Comparison of ENCODE assay signal across 8 cellular contexts in genomic region chr3:17774180-17774910, GRCh38. TPM values are rescaled to one million over a fixed set of nuclear protein-coding genes. Genes with fewer than 3 reads are reported as not detected.
DNase-seq lines count a peak whose midpoint lies in the region; ATAC-seq and TF ChIP-seq lines count a peak whose summit lies in the region.
"Not testable (repeated sequence)": the region's sequence is repeated elsewhere in the genome, so short reads cannot be mapped to it uniquely, and the experiment has no call there.

No MANE protein-coding gene starts in this region.

- ATAC-seq in activated T-cell treated with anti-CD3 and anti-CD28 coated beads, Interleukin-2, amount 50 U/mL, for 4 hours: peak; percentile 82 to 84
- not testable (repeated sequence) for ATAC-seq in memory B cell (ENCODE audit: low read depth)
- ATAC-seq in stimulated activated memory B cell treated with anti-CD40 and anti-IgM and Interleukin-4, amounts not matched to agents 10 μg/mL and 1 μg/mL and 100 μg/mL, for 72 hours: peak; percentile 31

- H3K36me3 Mint-ChIP-seq in CD4-positive, alpha-beta memory T cell; activated CD4-positive, alpha-beta memory T cell treated with anti-CD3 and anti-CD28 coated beads for 36 hours; activated T-cell treated with anti-CD3 and anti-CD28 coated beads, Interleukin-2, amount 50 U/mL, for 4 hours (ENCODE audit: insufficient read depth); activated naive CD4-positive, alpha-beta T cell treated with anti-CD3 and anti-CD28 coated beads, Interleukin-2, amount 50 U/mL, for 24 hours; memory B cell; stimulated activated memory B cell treated with anti-CD40 and anti-IgM and Interleukin-4, amounts not matched to agents 10 μg/mL and 1 μg/mL and 100 μg/mL, for 72 hours: not testable (repeated sequence)

- not testable (repeated sequence) for TF ChIP-seq POLR2A in Peyer's patch (IDR thresholded peaks at IDR 0.05)

- H3K27me3 Mint-ChIP-seq in CD4-positive, alpha-beta memory T cell: peaks cover 2 to 10% of the 10 kb centered on the region in 2 donors
- not testable (repeated sequence) for H3K27me3 Mint-ChIP-seq in activated CD4-positive, alpha-beta memory T cell treated with anti-CD3 and anti-CD28 coated beads for 36 hours; activated T-cell treated with anti-CD3 and anti-CD28 coated beads, Interleukin-2, amount 50 U/mL, for 4 hours (ENCODE audit: low read depth); activated naive CD4-positive, alpha-beta T cell treated with anti-CD3 and anti-CD28 coated beads, Interleukin-2, amount 50 U/mL, for 24 hours; memory B cell; stimulated activated memory B cell treated with anti-CD40 and anti-IgM and Interleukin-4, amounts not matched to agents 10 μg/mL and 1 μg/mL and 100 μg/mL, for 72 hours

- H3K27me3 ChIP-seq in CD4-positive, alpha-beta memory T cell (ENCODE audit: insufficient read depth, low read length); Peyer's patch: not testable (repeated sequence)

- POLR2A ChIA-PET in CD4-positive, alpha-beta memory T cell (lab: Charles Lee; ENCODE audit: partially characterized antibody): interaction anchor here (1.1 kb wide), 1 partner anchor 32 kb away, joined by 3 read pairs; the partner anchor contains the start of gene TBC1D5
- POLR2A ChIA-PET in activated CD4-positive, alpha-beta memory T cell treated with anti-CD3 and anti-CD28 coated beads for 36 hours (lab: Charles Lee): interaction anchor here (1.6 to 1.9 kb wide), 2 partner anchors 27 to 32 kb away, joined by 4 to 5 read pairs; partner anchors contain the start of gene TBC1D5

- not testable (repeated sequence) for H3K9me3 Mint-ChIP-seq in CD4-positive, alpha-beta memory T cell; activated CD4-positive, alpha-beta memory T cell treated with anti-CD3 and anti-CD28 coated beads for 36 hours; activated T-cell treated with anti-CD3 and anti-CD28 coated beads, Interleukin-2, amount 50 U/mL, for 4 hours; activated naive CD4-positive, alpha-beta T cell treated with anti-CD3 and anti-CD28 coated beads, Interleukin-2, amount 50 U/mL, for 24 hours; memory B cell; stimulated activated memory B cell treated with anti-CD40 and anti-IgM and Interleukin-4, amounts not matched to agents 10 μg/mL and 1 μg/mL and 100 μg/mL, for 72 hours

- H3K27ac ChIP-seq in CD4-positive, alpha-beta memory T cell (ENCODE audit: low read depth, low read length); Peyer's patch: not testable (repeated sequence)

- peaks cover 4 to 15% (median 10%) of the 10 kb centered on the region in 4 donors for H3K4me1 Mint-ChIP-seq in CD4-positive, alpha-beta memory T cell
- not testable (repeated sequence) for H3K4me1 Mint-ChIP-seq in activated CD4-positive, alpha-beta memory T cell treated with anti-CD3 and anti-CD28 coated beads for 36 hours (ENCODE audit: low read depth); activated naive CD4-positive, alpha-beta T cell treated with anti-CD3 and anti-CD28 coated beads, Interleukin-2, amount 50 U/mL, for 24 hours; memory B cell
- H3K4me1 Mint-ChIP-seq in activated T-cell treated with anti-CD3 and anti-CD28 coated beads, Interleukin-2, amount 50 U/mL, for 4 hours (ENCODE audit: low read depth): peaks cover 14% of the 10 kb centered on the region
- H3K4me1 Mint-ChIP-seq in stimulated activated memory B cell treated with anti-CD40 and anti-IgM and Interleukin-4, amounts not matched to agents 10 μg/mL and 1 μg/mL and 100 μg/mL, for 72 hours: peaks cover 14% of the 10 kb centered on the region

- CTCF ChIA-PET in CD4-positive, alpha-beta memory T cell (lab: Charles Lee; ENCODE audit: partially characterized antibody): interaction anchor here (0.7 kb wide), 1 partner anchor 67 kb away, joined by 4 read pairs; no protein-coding TSS in a partner anchor
- CTCF ChIA-PET in activated CD4-positive, alpha-beta memory T cell treated with anti-CD3 and anti-CD28 coated beads for 36 hours (lab: Charles Lee): not testable (repeated sequence)

- H3K4me1 ChIP-seq in CD4-positive, alpha-beta memory T cell (ENCODE audit: insufficient read depth, low read length); Peyer's patch: not testable (repeated sequence)

- H3K4me3 ChIP-seq in CD4-positive, alpha-beta memory T cell (ENCODE audit: low read length in 2 of 2): not testable (repeated sequence)
- H3K4me3 ChIP-seq in Peyer's patch: peak overlapping the region in 1 of 4 donors; percentile 4

- H3K4me3 Mint-ChIP-seq in CD4-positive, alpha-beta memory T cell: peak overlapping the region; percentile 61 to 74 (median 64)
- peak overlapping the region; percentile 67 for H3K4me3 Mint-ChIP-seq in activated CD4-positive, alpha-beta memory T cell treated with anti-CD3 and anti-CD28 coated beads for 36 hours
- H3K4me3 Mint-ChIP-seq in activated T-cell treated with anti-CD3 and anti-CD28 coated beads, Interleukin-2, amount 50 U/mL, for 4 hours: peak overlapping the region; percentile 63
- peak overlapping the region; percentile 65 for H3K4me3 Mint-ChIP-seq in activated naive CD4-positive, alpha-beta T cell treated with anti-CD3 and anti-CD28 coated beads, Interleukin-2, amount 50 U/mL, for 24 hours
- peak overlapping the region; percentile 5 for H3K4me3 Mint-ChIP-seq in memory B cell
- H3K4me3 Mint-ChIP-seq in stimulated activated memory B cell treated with anti-CD40 and anti-IgM and Interleukin-4, amounts not matched to agents 10 μg/mL and 1 μg/mL and 100 μg/mL, for 72 hours: peak overlapping the region; percentile 38

- peak overlapping the region in 4 of 7 donors; percentile 32 to 65 (median 48) for H3K27ac Mint-ChIP-seq in CD4-positive, alpha-beta memory T cell
- H3K27ac Mint-ChIP-seq in activated CD4-positive, alpha-beta memory T cell treated with anti-CD3 and anti-CD28 coated beads for 36 hours: peak overlapping the region; percentile 75
- not testable (repeated sequence) for H3K27ac Mint-ChIP-seq in activated naive CD4-positive, alpha-beta T cell treated with anti-CD3 and anti-CD28 coated beads, Interleukin-2, amount 50 U/mL, for 24 hours; memory B cell; stimulated activated memory B cell treated with anti-CD40 and anti-IgM and Interleukin-4, amounts not matched to agents 10 μg/mL and 1 μg/mL and 100 μg/mL, for 72 hours

- not testable (repeated sequence) for TF ChIP-seq CTCF in Peyer's patch (IDR thresholded peaks at IDR 0.05)

- intact Hi-C loops in CD4-positive, alpha-beta memory T cell (cut with micrococcal nuclease): not testable (repeated sequence)
- intact Hi-C loops in activated CD4-positive, alpha-beta memory T cell treated with anti-CD3 and anti-CD28 coated beads for 36 hours (cut with micrococcal nuclease): loop anchor here (1.0 kb wide), 1 partner anchor 32 kb away; the partner anchor contains the start of gene TBC1D5

- DNase-seq in CD4-positive, alpha-beta memory T cell: peak; percentile 18 to 64 (median 42)
- peak in 2 of 3 donors; percentile 21 to 57 for DNase-seq in Peyer's patch
- DNase-seq in activated CD4-positive, alpha-beta memory T cell treated with anti-CD3 and anti-CD28 coated beads for 36 hours: peak; percentile 63
- peak; percentile 11 for DNase-seq in activated T-cell treated with anti-CD3 and anti-CD28 coated beads, Interleukin-2, amount 50 U/mL, for 4 hours
- not testable (repeated sequence) for DNase-seq in memory B cell (ENCODE audit: low spot score in 2 of 2)
- peak; percentile 21 to 37 for DNase-seq in stimulated activated CD4-positive, alpha-beta T cell treated with anti-CD3 and anti-CD28 coated beads, Interleukin-4, amount 100 ng/mL, for 48 hours (ENCODE audit: low read depth in 2 of 2)

- not testable (repeated sequence) for H3K36me3 ChIP-seq in CD4-positive, alpha-beta memory T cell (ENCODE audit: insufficient read depth, low read length); Peyer's patch

- H3K9me3 ChIP-seq in CD4-positive, alpha-beta memory T cell (ENCODE audit: control insufficient read depth in 1 of 2, low read length in 2 of 2); Peyer's patch: not testable (repeated sequence)

RNA-seq across cellular contexts. Expression of gene TBC1D5, which starts 31.9 kb away (rescaled TPM):
- total RNA-seq in CD4-positive, alpha-beta memory T cell: 10 to 100 TPM; 46.6 to 52.2 TPM
- 10 to 100 TPM; 21.2 to 40.1 TPM for polyA plus RNA-seq in CD4-positive, alpha-beta memory T cell
- total RNA-seq in Peyer's patch: 100 to 1,000 TPM in 1 of 4 donors, 10 to 100 TPM in 3; 29.2 to 114 (median 53.4) TPM
- total RNA-seq in activated CD4-positive, alpha-beta memory T cell treated with anti-CD3 and anti-CD28 coated beads for 36 hours: 10 to 100 TPM; 49.2 to 53.7 TPM
- total RNA-seq in activated T-cell treated with anti-CD3 and anti-CD28 coated beads, Interleukin-2, amount 50 U/mL, for 4 hours: 10 to 100 TPM; 22.4 to 25.3 (median 25.2) TPM

Comparison
In these comparisons a context has a peak if more than half of its experiments do, and no peak if none do; other contexts are left out.
1. H3K4me3 Mint-ChIP-seq: peak in every context shown above with its lines; median percentile 67 in activated CD4-positive, alpha-beta memory T cell treated with anti-CD3 and anti-CD28 coated beads for 36 hours; 65 in activated naive CD4-positive, alpha-beta T cell treated with anti-CD3 and anti-CD28 coated beads, Interleukin-2, amount 50 U/mL, for 24 hours; 64 in CD4-positive, alpha-beta memory T cell; 63 in activated T-cell treated with anti-CD3 and anti-CD28 coated beads, Interleukin-2, amount 50 U/mL, for 4 hours; 38 in stimulated activated memory B cell treated with anti-CD40 and anti-IgM and Interleukin-4, amounts not matched to agents 10 μg/mL and 1 μg/mL and 100 μg/mL, for 72 hours; 5 in memory B cell.